9 cellular contexts compared by ENCODE assay signal in the genomic region with DNA sequence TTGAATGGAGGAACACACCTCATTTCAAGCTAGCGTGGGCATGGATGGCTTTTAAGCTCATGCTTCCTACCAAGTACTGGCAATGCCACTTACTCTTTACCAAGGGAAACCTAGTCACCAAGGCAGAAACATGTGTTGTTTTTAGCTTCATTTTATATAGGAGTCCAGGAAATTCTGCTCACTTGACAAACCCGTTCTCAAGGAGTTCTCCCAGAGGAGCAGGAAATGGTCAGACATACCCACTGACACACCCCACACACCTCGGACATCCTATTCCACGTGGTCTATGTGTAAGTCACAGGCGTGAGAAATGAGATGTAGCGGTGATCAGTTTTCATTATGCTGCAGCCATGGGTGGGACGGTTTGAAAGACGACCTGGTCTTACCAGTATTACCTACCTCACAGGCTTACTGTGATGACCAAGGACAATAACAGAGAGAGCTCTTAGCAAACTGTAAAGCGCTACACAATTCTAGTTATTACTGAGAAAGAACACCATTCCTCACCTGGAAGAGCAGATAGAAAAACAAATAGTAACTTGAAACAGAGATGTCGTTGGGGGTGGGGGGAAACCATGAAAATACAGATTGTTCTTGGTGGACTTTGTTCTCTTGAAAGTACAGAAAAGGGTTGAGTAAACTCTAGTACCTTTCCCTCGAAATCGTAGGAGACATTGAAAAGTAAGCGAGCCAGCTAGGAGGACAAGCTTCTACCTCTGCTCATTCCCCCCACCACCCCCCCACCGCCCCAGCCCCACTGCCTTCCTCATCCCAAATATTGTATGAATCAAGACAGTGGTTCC. TPM values are rescaled to one million over a fixed set of nuclear protein-coding genes. Genes with fewer than 3 reads are reported as not detected.
DNase-seq lines count a peak whose midpoint lies in the region; ATAC-seq, FAIRE-seq and TF ChIP-seq lines count a peak whose summit lies in the region.
"Had no signal": no experiment of that assay in that cellular context is flagged by ENCODE, and none has a peak within 500 bp of the region (broad histone marks: within the 10 kb centered on the region; RNA-seq: fewer than 3 reads in every experiment).

No MANE protein-coding gene starts in this region.

- peaks cover 3% of the 10 kb centered on the region for H3K4me1 Mint-ChIP-seq in T-helper 2 cell treated with Interferon-gamma antibody and Interleukin-4, amounts not matched to agents 5 μg/mL and 100 μg/mL, for 36 hours (ENCODE audit: low read depth)
- peaks cover 39% of the 10 kb centered on the region for H3K4me1 Mint-ChIP-seq in WTC11

- DNase-seq in T-helper 2 cell treated with Interferon-gamma antibody and Interleukin-4, amounts not matched to agents 5 μg/mL and 100 μg/mL, for 36 hours (ENCODE audit: low spot score): no peak
- DNase-seq in T-helper 2 cell (no peak), WTC11 (ENCODE audit: low spot score) (no peak), kidney (no peak), testis (peak; percentile 33), NCI-H1092 treated with DMSO at 0.1 percent for 48 hours (lab: John Stamatoyannopoulos, UW) (no peak)

- H3K4me3 ChIP-seq in kidney (ENCODE audit: low read length in 2 of 2): peak overlapping the region; percentile 68 to 95
- peak overlapping the region; percentile 66 to 83 for H3K4me3 ChIP-seq in testis

- TF ChIP-seq CTCF in WTC11 (IDR thresholded peaks at IDR 0.05) (no peak), kidney (IDR thresholded peaks at IDR 0.05; ENCODE audit: borderline replicate concordance, extremely low read depth, insufficient read depth) (no peak), testis (IDR thresholded peaks at IDR 0.05) (no peak)

- intact Hi-C loops in kidney (cut with DNase I) (no loop called here), testis (cut with DNase I; ENCODE audit: low total_unique reads) (no loop called here)

- no peaks in the 10 kb centered on the region for H3K9me3 Mint-ChIP-seq in T-helper 2 cell treated with Interferon-gamma antibody and Interleukin-4, amounts not matched to agents 5 μg/mL and 100 μg/mL, for 36 hours
- H3K9me3 Mint-ChIP-seq in WTC11: no peaks in the 10 kb centered on the region

- H3K27ac Mint-ChIP-seq in T-helper 2 cell treated with Interferon-gamma antibody and Interleukin-4, amounts not matched to agents 5 μg/mL and 100 μg/mL, for 36 hours: no peak overlapping the region
- H3K27ac Mint-ChIP-seq in WTC11: no peak overlapping the region

- CTCF ChIA-PET in WTC11 (lab: Charles Lee): interaction anchor here (0.7 to 3.6 kb wide), 4 partner anchors 8 to 231 kb away, joined by 3 to 38 read pairs (median 3); no protein-coding TSS in a partner anchor

- FAIRE-seq in kidney (lab: Jason Lieb, UNC): no peak

- peak overlapping the region; percentile 63 to 89 for H3K9ac ChIP-seq in kidney (ENCODE audit: low read length in 2 of 2)

- 19 to 26% methylated on average over 14 of the region's 14 CpGs for WGBS in testis, 2 donors

- TF ChIP-seq POLR2A in testis (IDR thresholded peaks at IDR 0.05): no peak

- peaks cover 63% of the 10 kb centered on the region for H3K27me3 Mint-ChIP-seq in T-helper 2 cell treated with Interferon-gamma antibody and Interleukin-4, amounts not matched to agents 5 μg/mL and 100 μg/mL, for 36 hours (ENCODE audit: low read depth)
- peaks cover 75% of the 10 kb centered on the region for H3K27me3 Mint-ChIP-seq in WTC11 (ENCODE audit: low read depth)

- peaks cover 13 to 20% of the 10 kb centered on the region in 2 donors for H3K4me1 ChIP-seq in kidney (ENCODE audit: control insufficient read depth in 1 of 2, insufficient read depth in 1 of 2, low read depth in 1 of 2, low read length in 2 of 2)
- H3K4me1 ChIP-seq in testis: peaks cover 16% of the 10 kb centered on the region

- H3K27ac ChIP-seq in kidney (ENCODE audit: low read depth in 2 of 2, low read length in 2 of 2): peak overlapping the region; percentile 96
- H3K27ac ChIP-seq in testis: peak overlapping the region; percentile 88 to 95

- H3K27me3 ChIP-seq in testis: no peaks in the 10 kb centered on the region

- ATAC-seq in WTC11 (no peak), HG03135 (IDR thresholded peaks at IDR 0.05; ENCODE audit: unreplicated experiment) (no peak), GM19035 (IDR thresholded peaks at IDR 0.05; ENCODE audit: unreplicated experiment) (no peak)

- H3K9me3 ChIP-seq in kidney (ENCODE audit: control insufficient read depth in 1 of 2, low read length in 2 of 2): no peaks in the 10 kb centered on the region
- no peaks in the 10 kb centered on the region for H3K9me3 ChIP-seq in testis

- no peaks in the 10 kb centered on the region for H3K36me3 Mint-ChIP-seq in T-helper 2 cell treated with Interferon-gamma antibody and Interleukin-4, amounts not matched to agents 5 μg/mL and 100 μg/mL, for 36 hours (ENCODE audit: low read depth)
- H3K36me3 Mint-ChIP-seq in WTC11: no peaks in the 10 kb centered on the region; the same call in 1 of the 2 replicates

- POLR2A ChIA-PET in WTC11 (lab: Charles Lee): no interaction called here

- peak overlapping the region; percentile 40 for H3K4me3 Mint-ChIP-seq in T-helper 2 cell treated with Interferon-gamma antibody and Interleukin-4, amounts not matched to agents 5 μg/mL and 100 μg/mL, for 36 hours
- peak overlapping the region; percentile 82 for H3K4me3 Mint-ChIP-seq in WTC11

- peaks cover 0 to 2% of the 10 kb centered on the region in 2 donors for H3K36me3 ChIP-seq in kidney (ENCODE audit: control insufficient read depth in 1 of 2, insufficient read depth in 2 of 2, low read length in 2 of 2)
- H3K36me3 ChIP-seq in testis (ENCODE audit: low read depth, missing control alignments): no peaks in the 10 kb centered on the region

TF ChIP-seq in WTC11, 78 proteins besides CTCF, POLR2A, EP300 and RAD21 (continues in another document):
- TF ChIP-seq, protein P1, sequence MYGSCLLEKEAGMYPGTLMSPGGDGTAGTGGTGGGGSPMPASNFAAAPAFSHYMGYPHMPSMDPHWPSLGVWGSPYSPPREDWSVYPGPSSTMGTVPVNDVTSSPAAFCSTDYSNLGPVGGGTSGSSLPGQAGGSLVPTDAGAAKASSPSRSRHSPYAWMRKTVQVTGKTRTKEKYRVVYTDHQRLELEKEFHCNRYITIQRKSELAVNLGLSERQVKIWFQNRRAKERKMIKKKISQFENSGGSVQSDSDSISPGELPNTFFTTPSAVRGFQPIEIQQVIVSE (CRISPR knock-in tag; IDR thresholded peaks at IDR 0.05; ENCODE audit: borderline replicate concordance): no peak
- TF ChIP-seq, protein P2, sequence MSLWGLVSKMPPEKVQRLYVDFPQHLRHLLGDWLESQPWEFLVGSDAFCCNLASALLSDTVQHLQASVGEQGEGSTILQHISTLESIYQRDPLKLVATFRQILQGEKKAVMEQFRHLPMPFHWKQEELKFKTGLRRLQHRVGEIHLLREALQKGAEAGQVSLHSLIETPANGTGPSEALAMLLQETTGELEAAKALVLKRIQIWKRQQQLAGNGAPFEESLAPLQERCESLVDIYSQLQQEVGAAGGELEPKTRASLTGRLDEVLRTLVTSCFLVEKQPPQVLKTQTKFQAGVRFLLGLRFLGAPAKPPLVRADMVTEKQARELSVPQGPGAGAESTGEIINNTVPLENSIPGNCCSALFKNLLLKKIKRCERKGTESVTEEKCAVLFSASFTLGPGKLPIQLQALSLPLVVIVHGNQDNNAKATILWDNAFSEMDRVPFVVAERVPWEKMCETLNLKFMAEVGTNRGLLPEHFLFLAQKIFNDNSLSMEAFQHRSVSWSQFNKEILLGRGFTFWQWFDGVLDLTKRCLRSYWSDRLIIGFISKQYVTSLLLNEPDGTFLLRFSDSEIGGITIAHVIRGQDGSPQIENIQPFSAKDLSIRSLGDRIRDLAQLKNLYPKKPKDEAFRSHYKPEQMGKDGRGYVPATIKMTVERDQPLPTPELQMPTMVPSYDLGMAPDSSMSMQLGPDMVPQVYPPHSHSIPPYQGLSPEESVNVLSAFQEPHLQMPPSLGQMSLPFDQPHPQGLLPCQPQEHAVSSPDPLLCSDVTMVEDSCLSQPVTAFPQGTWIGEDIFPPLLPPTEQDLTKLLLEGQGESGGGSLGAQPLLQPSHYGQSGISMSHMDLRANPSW (CRISPR knock-in tag; conservative IDR thresholded peaks at IDR 0.05; ENCODE audit: low read depth): no peak
- no peak for TF ChIP-seq ZNF671 (CRISPR knock-in tag; IDR thresholded peaks at IDR 0.05)
- no peak for TF ChIP-seq ZNF263 (CRISPR knock-in tag; IDR thresholded peaks at IDR 0.05; ENCODE audit: low read depth)
- no peak for TF ChIP-seq ARID4B (CRISPR knock-in tag; IDR thresholded peaks at IDR 0.05; ENCODE audit: borderline replicate concordance)

RNA-seq across cellular contexts. Expression of gene CNKSR3, which starts 1.7 kb away (rescaled TPM):
- 3.9 to 5.7 TPM (median 4.0 TPM) in 3 replicates for total RNA-seq in WTC11 (2021)
- 63.1 TPM for total RNA-seq in kidney
- polyA plus RNA-seq in kidney (ENCODE audit: insufficient read depth, low read depth, low replicate concordance): 13.8 TPM
- 10 to 100 TPM; 26.0 to 28.7 TPM for total RNA-seq in testis
- 26.0 TPM for polyA plus RNA-seq in testis (ENCODE audit: insufficient read depth, low read depth, low replicate concordance)
- total RNA-seq: T-helper 2 cell treated with Interferon-gamma antibody and Interleukin-4, amounts not matched to agents 100 ng/mL and 5 ng/mL, for 36 hours had no signal
